ENCODE assay signal across 8 cellular contexts in the genomic region with DNA sequence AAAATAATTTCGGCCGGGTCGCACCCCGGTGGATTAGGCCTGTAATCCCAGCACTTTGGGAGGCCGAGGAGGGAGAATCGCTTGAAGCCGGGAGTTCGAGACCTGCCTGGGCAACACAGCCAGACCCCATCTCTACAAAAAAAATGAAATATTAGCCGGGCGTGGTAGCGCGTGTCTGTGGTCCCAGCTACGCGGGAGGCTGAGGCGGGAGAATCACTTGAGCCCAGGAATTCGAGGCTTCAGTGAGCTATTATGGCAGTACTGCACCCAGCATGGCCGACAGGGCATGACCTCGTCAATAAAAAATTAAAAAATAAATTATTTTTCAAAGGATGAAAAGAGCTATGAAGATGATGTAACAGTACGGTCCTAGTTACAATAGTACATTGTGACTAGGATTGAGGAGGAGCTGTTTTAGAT. TPM values are rescaled to one million over a fixed set of nuclear protein-coding genes. Genes with fewer than 3 reads are reported as not detected.
DNase-seq lines count a peak whose midpoint lies in the region; ATAC-seq and TF ChIP-seq lines count a peak whose summit lies in the region.

No MANE protein-coding gene starts in this region.

- intact Hi-C loops in esophagus muscularis mucosa (cut with DNase I) = no loop called here

- peak overlapping the region; percentile 75 for H3K4me3 ChIP-seq in RWPE2 (ENCODE audit: severe bottlenecking)
- peak overlapping the region; percentile 81 to 99 (median 95) for H3K4me3 ChIP-seq in esophagus muscularis mucosa
- peak overlapping the region; percentile 83 for H3K4me3 ChIP-seq in retinal pigment epithelial cell (ENCODE audit: low read length)

- H3K27ac ChIP-seq in RWPE2 (ENCODE audit: poor library complexity, severe bottlenecking) (peak overlapping the region; percentile 38), esophagus muscularis mucosa (replicated peaks in 1 of 4) (peak overlapping the region; percentile 81 to 90 (median 86))

- no peak for TF ChIP-seq EP300 in esophagus muscularis mucosa (IDR thresholded peaks at IDR 0.05)

- ATAC-seq in GM18498 (IDR thresholded peaks at IDR 0.05; ENCODE audit: unreplicated experiment) (peak; percentile 1), RWPE2 (ENCODE audit: low read depth) (no peak), HG02763 (IDR thresholded peaks at IDR 0.05; ENCODE audit: unreplicated experiment) (no peak)

- H3K36me3 ChIP-seq in RWPE2 (ENCODE audit: low read depth) = peaks cover 45% of the 10 kb centered on the region
- H3K36me3 ChIP-seq in esophagus muscularis mucosa = peaks cover 25 to 35% (median 29%) of the 10 kb centered on the region in 4 donors

- 22% methylated on average over 19 of the region's 19 CpGs for WGBS in esophagus muscularis mucosa

- H3K9me3 ChIP-seq in RWPE2 (ENCODE audit: severe bottlenecking) (no peaks in the 10 kb centered on the region), esophagus muscularis mucosa (no peaks in the 10 kb centered on the region)

- H3K4me1 ChIP-seq in RWPE2 (ENCODE audit: insufficient read depth, poor library complexity, severe bottlenecking) (no peaks in the 10 kb centered on the region), esophagus muscularis mucosa (peaks cover 12 to 34% (median 23%) of the 10 kb centered on the region in 4 donors)

- H3K27me3 ChIP-seq in RWPE2 (ENCODE audit: insufficient read depth, poor library complexity, severe bottlenecking) (no peaks in the 10 kb centered on the region), esophagus muscularis mucosa (no peaks in the 10 kb centered on the region)

- no peak for TF ChIP-seq POLR2A in esophagus muscularis mucosa (IDR thresholded peaks at IDR 0.05; ENCODE audit: low read depth)

- TF ChIP-seq CTCF in RWPE2 (IDR thresholded peaks at IDR 0.05; ENCODE audit: poor library complexity, severe bottlenecking) = no peak
- TF ChIP-seq CTCF in esophagus muscularis mucosa (IDR thresholded peaks at IDR 0.05) = no peak
- TF ChIP-seq CTCF in retinal pigment epithelial cell (conservative IDR thresholded peaks at IDR 0.05; ENCODE audit: low read depth, low read length) = no peak

- DNase-seq in RWPE2 (ENCODE audit: low spot score) = no peak
- DNase-seq in esophagus muscularis mucosa (ENCODE audit: extremely low spot score) = no peak
- no peak for DNase-seq in retinal pigment epithelial cell (ENCODE audit: low read depth)
- no peak for DNase-seq in NK-92 (lab: John Stamatoyannopoulos, UW; ENCODE audit: unreplicated experiment)
- DNase-seq in Kasumi-1 (lab: John Stamatoyannopoulos, UW) = no peak
- no peak for DNase-seq in superior temporal gyrus (ENCODE audit: extremely low spot score)

RNA-seq across cellular contexts. Expression of a gene that starts 0.5 kb away (rescaled TPM):
- total RNA-seq in esophagus muscularis mucosa = 10 to 100 TPM in 3 of 4 donors, 1 to 10 TPM in 1; 9.9 to 24.3 (median 18.7) TPM

RNA-seq across cellular contexts. Expression of a gene that starts 0.7 kb away (rescaled TPM):
- 100 to 1,000 TPM in 1 of 4 donors, 10 to 100 TPM in 3; 73.7 to 117 (median 94.6) TPM for total RNA-seq in esophagus muscularis mucosa

RNA-seq across cellular contexts. Expression of a gene that starts 32.3 kb away (rescaled TPM):
- 10 to 100 TPM; 12.1 to 16.1 (median 12.6) TPM for total RNA-seq in esophagus muscularis mucosa

RNA-seq across cellular contexts. Expression of a gene that starts 36.8 kb away (rescaled TPM):
- 1 to 10 TPM; 5.4 to 10.0 (median 8.0) TPM for total RNA-seq in esophagus muscularis mucosa

RNA-seq across cellular contexts. Expression of a gene that starts 49.8 kb away (rescaled TPM):
- 100 to 1,000 TPM in 3 of 4 donors, 10 to 100 TPM in 1; 99.5 to 140 (median 123) TPM for total RNA-seq in esophagus muscularis mucosa
